26 cellular contexts compared by ENCODE assay signal in genomic region chr14:31479026-31479425, GRCh38. TPM values are rescaled to one million over a fixed set of nuclear protein-coding genes. Genes with fewer than 3 reads are reported as not detected.
DNase-seq lines count a peak whose midpoint lies in the region; FAIRE-seq and TF ChIP-seq lines count a peak whose summit lies in the region.
"Had no signal": no experiment of that assay in that cellular context is flagged by ENCODE, and none has a peak within 500 bp of the region (broad histone marks: within the 10 kb centered on the region; RNA-seq: fewer than 3 reads in every experiment).

No MANE protein-coding gene starts in this region.

- H4K20me1 ChIP-seq in keratinocyte (ENCODE audit: control insufficient read depth, extremely low read depth, insufficient read depth, low read length) = no peaks in the 10 kb centered on the region
- no peaks in the 10 kb centered on the region for H4K20me1 ChIP-seq in hepatocyte (ENCODE audit: insufficient read depth, poor library complexity, severe bottlenecking)
- H4K20me1 ChIP-seq: BLaER1 had no signal

- no peak overlapping the region for H3K9ac ChIP-seq in keratinocyte (ENCODE audit: control insufficient read depth, extremely low read depth, insufficient read depth, low read length)
- H3K9ac ChIP-seq: BLaER1 had no signal

- WGBS in tibial nerve, 2 donors = 37 to 49% methylated on average over 3 of the region's 3 CpGs
- 74% methylated on average over 3 of the region's 3 CpGs for WGBS in hepatocyte (ENCODE audit: low lambda C conversion rate, missing lambda C conversion rate)

- no peak overlapping the region for H2AFZ ChIP-seq in keratinocyte (ENCODE audit: control insufficient read depth, low read length)
- H2AFZ ChIP-seq in hepatocyte = no peak overlapping the region

- H3K9me2 ChIP-seq in hepatocyte (replicated peaks; ENCODE audit: insufficient read depth) = no peaks in the 10 kb centered on the region

- dilution Hi-C loops in keratinocyte (cut with MboI; ENCODE audit: extremely low pct_ligation_motif_present, low sequenced_read_pairs) = no loop called here

- peak; percentile 73 for FAIRE-seq in HTR-8/SVneo (lab: Jason Lieb, UNC)
- FAIRE-seq in keratinocyte (lab: Jason Lieb, UNC) = peak; percentile 61
- FAIRE-seq: GM12891, RCC 7860 had no signal

- H3K9me1 ChIP-seq in keratinocyte (ENCODE audit: control insufficient read depth, extremely low read depth, insufficient read depth, low read length) = no peaks in the 10 kb centered on the region

- no peaks in the 10 kb centered on the region for H3K4me1 ChIP-seq in keratinocyte (ENCODE audit: control insufficient read depth, extremely low read depth, insufficient read depth, low read length)
- peaks cover 0 to 14% (median 3%) of the 10 kb centered on the region in 4 donors for H3K4me1 ChIP-seq in tibial nerve
- no peaks in the 10 kb centered on the region for H3K4me1 ChIP-seq in hepatocyte (ENCODE audit: insufficient read depth)
- H3K4me1 ChIP-seq: BLaER1, Caco-2, SJSA1 had no signal

- no peak for DNase-seq in HTR-8/SVneo (ENCODE audit: insufficient read length, low spot score)
- DNase-seq in caudate nucleus (lab: John Stamatoyannopoulos, UW) = peak in 2 of 61 donors; percentile 13 to 15
- DNase-seq in keratinocyte (ENCODE audit: low read depth, low spot score) = no peak
- peak in 2 of 49 donors; percentile 5 to 32 for DNase-seq in substantia nigra (lab: John Stamatoyannopoulos, UW)
- DNase-seq in tibial nerve (ENCODE audit: low spot score in 2 of 2) = no peak
- no peak for DNase-seq in T-helper 9 cell
- no peak for DNase-seq in hepatocyte (ENCODE audit: low spot score)
- DNase-seq in NCI-H1417 (lab: John Stamatoyannopoulos, UW) = no peak
- DNase-seq: Caco-2; CD4-positive, alpha-beta T cell; DMS 273 treated with DMSO at 0.1 percent for 48 hours; DND-41; GOT3; KG1; NCI-H1092; NCI-H1436 treated with DMSO at 0.1 percent for 48 hours; NCI-H2029 treated with DMSO at 0.1 percent for 48 hours; NCI-H2171 treated with DMSO at 0.1 percent for 48 hours; NCI-H526; OCI-M1 had no signal

- TF ChIP-seq EP300 in tibial nerve (IDR thresholded peaks at IDR 0.05) = no peak

- no peaks in the 10 kb centered on the region for H3K79me2 ChIP-seq in keratinocyte (ENCODE audit: control insufficient read depth, insufficient read depth, low read length)
- H3K79me2 ChIP-seq in hepatocyte = no peaks in the 10 kb centered on the region

- H3K27me3 ChIP-seq in keratinocyte (ENCODE audit: control insufficient read depth, extremely low read depth, insufficient read depth, low read length) = no peaks in the 10 kb centered on the region
- no peaks in the 10 kb centered on the region for H3K27me3 ChIP-seq in tibial nerve
- H3K27me3 ChIP-seq in hepatocyte = no peaks in the 10 kb centered on the region
- H3K27me3 ChIP-seq: BLaER1, SJSA1 had no signal

- H3K4me2 ChIP-seq in keratinocyte (ENCODE audit: control insufficient read depth, extremely low read depth, insufficient read depth, low read depth, low read length) = no peak overlapping the region
- no peak overlapping the region for H3K4me2 ChIP-seq in hepatocyte
- H3K4me2 ChIP-seq: BLaER1 had no signal

- no peaks in the 10 kb centered on the region for H3K9me3 ChIP-seq in keratinocyte (ENCODE audit: control insufficient read depth, low read depth, low read length)
- no peaks in the 10 kb centered on the region for H3K9me3 ChIP-seq in tibial nerve
- no peaks in the 10 kb centered on the region for H3K9me3 ChIP-seq in hepatocyte (ENCODE audit: low read depth)
- H3K9me3 ChIP-seq: BLaER1, Caco-2, SJSA1 had no signal

- H3K4me3 ChIP-seq in keratinocyte (ENCODE audit: control insufficient read depth in 2 of 3, extremely low read depth in 1 of 3, insufficient read depth in 2 of 3, low read depth in 1 of 3, low read length in 3 of 3) (no peak overlapping the region), tibial nerve (no peak overlapping the region), hepatocyte (no peak overlapping the region)
- H3K4me3 ChIP-seq: BLaER1, SJSA1 had no signal

- TF ChIP-seq POLR2A in tibial nerve (IDR thresholded peaks at IDR 0.05) = no peak

- H3K36me3 ChIP-seq in keratinocyte (ENCODE audit: control insufficient read depth in 2 of 2, extremely low read depth in 1 of 2, insufficient read depth in 2 of 2, low read length in 2 of 2) (no peaks in the 10 kb centered on the region), tibial nerve (no peaks in the 10 kb centered on the region), hepatocyte (replicated peaks; ENCODE audit: insufficient read depth, low read depth) (no peaks in the 10 kb centered on the region)
- H3K36me3 ChIP-seq: BLaER1, SJSA1 had no signal

- H3K27ac ChIP-seq in caudate nucleus (ENCODE audit: low read depth, low read length) (peak overlapping the region; percentile 94), keratinocyte (ENCODE audit: control insufficient read depth, insufficient read depth, low read length) (no peak overlapping the region), substantia nigra (ENCODE audit: low read depth, low read length, poor library complexity, severe bottlenecking) (peak overlapping the region; percentile 79), tibial nerve (peak overlapping the region in 2 of 4 donors; percentile 38 to 51), hepatocyte (no peak overlapping the region)
- H3K27ac ChIP-seq: BLaER1, SJSA1 had no signal

- no peak for TF ChIP-seq CTCF in keratinocyte (optimal IDR thresholded peaks at IDR 0.05 in 1 of 3, IDR thresholded peaks at IDR 0.05 in 1 of 3, conservative IDR thresholded peaks at IDR 0.05 in 1 of 3; ENCODE audit: extremely low read depth in 1 of 3, insufficient read depth in 2 of 3, low read length in 3 of 3)
- TF ChIP-seq CTCF in tibial nerve (IDR thresholded peaks at IDR 0.05) = no peak
- no peak for TF ChIP-seq CTCF in hepatocyte (IDR thresholded peaks at IDR 0.05; ENCODE audit: poor library complexity)

RNA-seq across cellular contexts. Expression of gene GPR33, which starts 8.8 kb away (rescaled TPM):
- not detected in 3 replicates for polyA plus RNA-seq in keratinocyte
- polyA plus RNA-seq in keratinocyte (2011; ENCODE audit: low read depth) = not detected
- not detected in 2 replicates for polyA plus RNA-seq in keratinocyte (2011; cell fraction: cytosol; rRNA removed)
- polyA plus RNA-seq in keratinocyte (2011; cell fraction: nucleus; rRNA removed) = not detected in 2 replicates
- polyA plus RNA-seq in keratinocyte (2012; ENCODE audit: low replicate concordance) = not detected in 2 replicates
- not detected in 3 replicates for polyA minus RNA-seq in keratinocyte
- not detected for polyA minus RNA-seq in keratinocyte (2011; cell fraction: cytosol; rRNA and poly(A)+ RNA removed)
- not detected in 2 replicates for polyA minus RNA-seq in keratinocyte (2011; cell fraction: nucleus; rRNA and poly(A)+ RNA removed)
- not detected for total RNA-seq in tibial nerve
- total RNA-seq in hepatocyte = not detected in 2 replicates
- polyA plus RNA-seq in hepatocyte = not detected in 2 replicates
- total RNA-seq: Caco-2; CD4-positive, alpha-beta T cell; HT1080; Right ventricle myocardium inferior; SJSA1 had no signal

RNA-seq across cellular contexts. Expression of gene DTD2, which starts 21.7 kb away (rescaled TPM):
- polyA plus RNA-seq in keratinocyte = 13.1 to 26.2 TPM (median 22.3 TPM) in 3 replicates
- polyA plus RNA-seq in keratinocyte (2011; ENCODE audit: low read depth) = 3.2 TPM
- polyA plus RNA-seq in keratinocyte (2011; cell fraction: cytosol; rRNA removed) = 22.4 and 25.9 TPM in 2 replicates
- 9.2 and 9.3 TPM in 2 replicates for polyA plus RNA-seq in keratinocyte (2011; cell fraction: nucleus; rRNA removed)
- 7.6 and 17.6 TPM in 2 replicates for polyA plus RNA-seq in keratinocyte (2012; ENCODE audit: low replicate concordance)
- 2.6 to 17.2 TPM (median 11.9 TPM) in 3 replicates for polyA minus RNA-seq in keratinocyte
- 19.2 TPM for polyA minus RNA-seq in keratinocyte (2011; cell fraction: cytosol; rRNA and poly(A)+ RNA removed)
- polyA minus RNA-seq in keratinocyte (2011; cell fraction: nucleus; rRNA and poly(A)+ RNA removed) = 4.3 and 7.8 TPM in 2 replicates
- total RNA-seq in tibial nerve = 10 to 100 TPM; 40.0 to 63.4 (median 47.4) TPM
- total RNA-seq in hepatocyte = 36.6 and 49.2 TPM in 2 replicates
- polyA plus RNA-seq in hepatocyte = 13.1 and 13.7 TPM in 2 replicates

RNA-seq across cellular contexts. Expression of gene HEATR5A, which starts 58.7 kb away (rescaled TPM):
- polyA plus RNA-seq in keratinocyte (12.7 to 16.7 TPM (median 15.1 TPM) in 3 replicates), hepatocyte (14.9 and 17.9 TPM in 2 replicates)
- polyA plus RNA-seq in keratinocyte (2011; ENCODE audit: low read depth) = 5.9 TPM
- polyA plus RNA-seq in keratinocyte (2011; cell fraction: cytosol; rRNA removed) = 5.9 and 12.7 TPM in 2 replicates
- 19.3 and 19.4 TPM in 2 replicates for polyA plus RNA-seq in keratinocyte (2011; cell fraction: nucleus; rRNA removed)
- 6.5 and 9.9 TPM in 2 replicates for polyA plus RNA-seq in keratinocyte (2012; ENCODE audit: low replicate concordance)
- polyA minus RNA-seq in keratinocyte = 16.0 to 35.2 TPM (median 32.3 TPM) in 3 replicates
- 15.7 TPM for polyA minus RNA-seq in keratinocyte (2011; cell fraction: cytosol; rRNA and poly(A)+ RNA removed)
- polyA minus RNA-seq in keratinocyte (2011; cell fraction: nucleus; rRNA and poly(A)+ RNA removed) = 29.2 and 52.2 TPM in 2 replicates
- total RNA-seq in tibial nerve (10 to 100 TPM; 22.9 to 32.0 (median 25.8) TPM), hepatocyte (22.2 and 25.3 TPM in 2 replicates)

Comparison
In these comparisons a context has a peak if more than half of its experiments do, and no peak if none do; other contexts are left out.
1. H3K27ac ChIP-seq: peak in caudate nucleus (single experiment) and substantia nigra (single experiment); none in keratinocyte (single experiment) and hepatocyte (single experiment).